In the genomic region with DNA sequence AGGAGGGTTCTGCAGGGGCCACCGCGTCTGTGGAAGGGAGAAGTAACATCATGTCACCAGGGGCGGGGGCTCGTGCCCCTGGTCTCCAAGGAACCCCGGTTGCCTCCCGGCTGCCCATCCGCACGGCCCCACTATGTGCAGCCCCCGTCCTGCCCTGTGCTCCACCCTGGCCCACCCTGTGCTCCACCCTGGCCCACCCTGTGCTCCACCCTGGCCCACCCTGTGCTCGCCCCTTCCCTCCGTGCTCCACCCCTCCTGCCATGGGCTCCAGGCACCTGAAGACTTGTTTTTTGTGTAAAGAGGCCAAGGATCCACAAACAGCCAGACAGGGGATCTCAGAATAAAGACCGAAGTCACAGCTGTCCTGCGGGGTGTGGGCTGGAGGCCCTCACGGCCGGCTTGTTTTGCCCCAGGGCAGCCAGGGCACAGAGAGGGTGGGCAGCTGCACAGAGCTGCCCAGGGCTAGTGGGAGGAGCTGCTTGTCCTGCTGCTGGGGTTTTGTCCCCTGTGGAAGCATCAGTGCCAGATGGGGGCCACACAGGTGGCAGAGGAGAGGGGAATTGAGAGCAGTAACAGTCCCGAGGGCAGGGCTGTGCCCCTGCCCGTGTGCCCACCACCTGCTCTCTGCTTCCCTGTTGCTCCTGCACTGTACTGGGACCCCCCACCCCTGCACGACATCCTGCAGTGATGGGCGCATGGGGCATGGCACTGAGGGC, we compare ENCODE assay signal across 14 cellular contexts.
DNase-seq lines count a peak whose midpoint lies in the region; TF ChIP-seq lines count a peak whose summit lies in the region.
"Had no signal": no experiment of that assay in that cellular context is flagged by ENCODE, and none has a peak within 500 bp of the region (broad histone marks: within the 10 kb centered on the region; RNA-seq: fewer than 3 reads in every experiment).

No MANE protein-coding gene starts in this region.

- WGBS in endodermal cell (ENCODE audit: insufficient coverage in 1 of 2, insufficient read length in 1 of 2), 2 experiments, result 86 to 92% methylated on average over 7 to 19 of the region's 19 CpGs
- no CpG with 5 or more reads among the region's 19 CpGs for WGBS in mesendoderm (ENCODE audit: extremely low coverage, insufficient coverage, low lambda C conversion rate)
- WGBS in trophoblast cell (ENCODE audit: extremely low coverage, insufficient coverage, insufficient read length), result no CpG with 5 or more reads among the region's 19 CpGs

- H3K79me1 ChIP-seq in mesendoderm (ENCODE audit: low read length), result no peaks in the 10 kb centered on the region
- no peaks in the 10 kb centered on the region for H3K79me1 ChIP-seq in trophoblast cell (ENCODE audit: low read length)

- no peak overlapping the region for H2BK5ac ChIP-seq in mesendoderm (ENCODE audit: low read length)
- H2BK5ac ChIP-seq in trophoblast cell (ENCODE audit: low read depth, low read length, poor library complexity), result no peak overlapping the region

- no peak overlapping the region for H4K91ac ChIP-seq in trophoblast cell (ENCODE audit: low read depth, low read length)

- H3K23ac ChIP-seq in mesendoderm (ENCODE audit: low read length) (no peak overlapping the region), trophoblast cell (ENCODE audit: low read length) (no peak overlapping the region)

- no peak overlapping the region for H4K12ac ChIP-seq in trophoblast cell (ENCODE audit: low read depth, low read length)

- H3K4me2 ChIP-seq in mesendoderm (ENCODE audit: low read length) (no peak overlapping the region), trophoblast cell (ENCODE audit: low read length) (no peak overlapping the region)

- H3K18ac ChIP-seq in mesendoderm (ENCODE audit: low read length), result no peak overlapping the region
- no peak overlapping the region for H3K18ac ChIP-seq in trophoblast cell (ENCODE audit: low read length)

- H3K4me3 ChIP-seq in endodermal cell (ENCODE audit: low read length) (no peak overlapping the region), mesendoderm (ENCODE audit: low read length) (no peak overlapping the region), trophoblast cell (ENCODE audit: low read depth, low read length) (no peak overlapping the region)
- H3K4me3 ChIP-seq: GM12878 had no signal

- H2BK12ac ChIP-seq in trophoblast cell (ENCODE audit: low read length), result no peak overlapping the region

- no peak overlapping the region for H3K56ac ChIP-seq in mesendoderm (ENCODE audit: low read length)

- H2BK15ac ChIP-seq in mesendoderm (replicated peaks; ENCODE audit: low read depth), result no peak overlapping the region

- no peaks in the 10 kb centered on the region for H3K9me3 ChIP-seq in endodermal cell (ENCODE audit: control insufficient read depth, low read length)
- H3K9me3 ChIP-seq in trophoblast cell (ENCODE audit: insufficient read depth, low read depth, low read length), result no peaks in the 10 kb centered on the region

- H3K27me3 ChIP-seq in endodermal cell (ENCODE audit: control insufficient read depth, insufficient read depth, low read length, poor library complexity, severe bottlenecking) (no peaks in the 10 kb centered on the region), mesendoderm (ENCODE audit: insufficient read depth, low read length, poor library complexity) (no peaks in the 10 kb centered on the region), trophoblast cell (ENCODE audit: insufficient read depth, low read length) (no peaks in the 10 kb centered on the region)

- no peak overlapping the region for H4K5ac ChIP-seq in mesendoderm (ENCODE audit: low read length)

- H3K14ac ChIP-seq in trophoblast cell (ENCODE audit: low read length), result no peak overlapping the region

- H2AK5ac ChIP-seq in mesendoderm (ENCODE audit: low read length), result no peak overlapping the region
- H2AK5ac ChIP-seq in trophoblast cell (ENCODE audit: low read length), result no peak overlapping the region

- no peak overlapping the region for H3K4me3 Mint-ChIP-seq in endodermal cell

- TF ChIP-seq CTCF in endodermal cell (conservative IDR thresholded peaks at IDR 0.05), result no peak

- DNase-seq in DMS 273 treated with DMSO at 0.1 percent for 48 hours (lab: John Stamatoyannopoulos, UW) (peak; percentile 37), NCI-H524 (lab: John Stamatoyannopoulos, UW) (peak; percentile 96), endodermal cell (no peak), retina (peak; percentile 78), mesendoderm (no peak), trophoblast cell (no peak), COLO829 (ENCODE audit: low spot score) (no peak)
- DNase-seq: COR-L47, NCI-H1048, NCI-H1694, NCI-H2107, NCI-H446 treated with DMSO at 0.1 percent for 48 hours had no signal

- H3K79me2 ChIP-seq in mesendoderm (ENCODE audit: control insufficient read depth, insufficient read depth, low read length) (no peaks in the 10 kb centered on the region), trophoblast cell (ENCODE audit: control insufficient read depth, insufficient read depth, low read length, poor library complexity) (no peaks in the 10 kb centered on the region)

- H3K9ac ChIP-seq in endodermal cell (ENCODE audit: extremely low read depth, low read length, poor library complexity, severe bottlenecking), result no peak overlapping the region
- H3K9ac ChIP-seq in mesendoderm (ENCODE audit: low read length), result no peak overlapping the region
- H3K9ac ChIP-seq in trophoblast cell (ENCODE audit: low read length), result no peak overlapping the region

- no peaks in the 10 kb centered on the region for H3K36me3 Mint-ChIP-seq in endodermal cell (ENCODE audit: low read depth)

- H2BK120ac ChIP-seq in mesendoderm (ENCODE audit: low read depth, low read length), result no peak overlapping the region
- no peak overlapping the region for H2BK120ac ChIP-seq in trophoblast cell (ENCODE audit: insufficient read depth, low read length, poor library complexity)

- H3K27ac ChIP-seq in endodermal cell (ENCODE audit: low read depth, low read length) (peak overlapping the region; percentile 79), mesendoderm (ENCODE audit: low read depth, low read length) (no peak overlapping the region), trophoblast cell (ENCODE audit: low read depth, low read length) (no peak overlapping the region)
- H3K27ac ChIP-seq: C4-2B had no signal

- peaks cover 2% of the 10 kb centered on the region for H3K4me1 Mint-ChIP-seq in endodermal cell

- H3K36me3 ChIP-seq in endodermal cell (ENCODE audit: control insufficient read depth, insufficient read depth, low read length) (no peaks in the 10 kb centered on the region), mesendoderm (ENCODE audit: control insufficient read depth, insufficient read depth, low read length) (no peaks in the 10 kb centered on the region), trophoblast cell (ENCODE audit: control insufficient read depth in 1 of 2, insufficient read depth in 2 of 2, low read length in 2 of 2) (no peaks in the 10 kb centered on the region)

- H3K27ac Mint-ChIP-seq in endodermal cell, result no peak overlapping the region

- no peaks in the 10 kb centered on the region for H3K9me3 Mint-ChIP-seq in endodermal cell

- no peak overlapping the region for H4K8ac ChIP-seq in mesendoderm (ENCODE audit: low read depth, low read length)
- no peak overlapping the region for H4K8ac ChIP-seq in trophoblast cell (ENCODE audit: low read depth, low read length)

- no peaks in the 10 kb centered on the region for H3K4me1 ChIP-seq in endodermal cell (ENCODE audit: control insufficient read depth, insufficient read depth, low read length)
- H3K4me1 ChIP-seq in mesendoderm (ENCODE audit: control insufficient read depth, low read depth, low read length), result peaks cover 3% of the 10 kb centered on the region
- no peaks in the 10 kb centered on the region for H3K4me1 ChIP-seq in trophoblast cell (ENCODE audit: control insufficient read depth in 1 of 2, insufficient read depth in 2 of 2, low read length in 2 of 2)

- H2AFZ ChIP-seq in trophoblast cell (ENCODE audit: insufficient read depth, low read length, poor library complexity), result no peak overlapping the region

- no peaks in the 10 kb centered on the region for H3K27me3 Mint-ChIP-seq in endodermal cell (ENCODE audit: insufficient read depth)

- H3K4ac ChIP-seq in mesendoderm (ENCODE audit: low read depth, low read length) (no peak overlapping the region), trophoblast cell (ENCODE audit: low read depth, low read length) (no peak overlapping the region)

Comparison
In these comparisons a context has a peak if more than half of its experiments do, and no peak if none do; other contexts are left out.
1. DNase-seq: peak in DMS 273 treated with DMSO at 0.1 percent for 48 hours (single experiment), NCI-H524 (2 of 2) and retina (single experiment); none in endodermal cell (single experiment), mesendoderm (single experiment), trophoblast cell (0 of 2) and COLO829 (single experiment).